12 cellular contexts compared by ENCODE assay signal in the genomic region with DNA sequence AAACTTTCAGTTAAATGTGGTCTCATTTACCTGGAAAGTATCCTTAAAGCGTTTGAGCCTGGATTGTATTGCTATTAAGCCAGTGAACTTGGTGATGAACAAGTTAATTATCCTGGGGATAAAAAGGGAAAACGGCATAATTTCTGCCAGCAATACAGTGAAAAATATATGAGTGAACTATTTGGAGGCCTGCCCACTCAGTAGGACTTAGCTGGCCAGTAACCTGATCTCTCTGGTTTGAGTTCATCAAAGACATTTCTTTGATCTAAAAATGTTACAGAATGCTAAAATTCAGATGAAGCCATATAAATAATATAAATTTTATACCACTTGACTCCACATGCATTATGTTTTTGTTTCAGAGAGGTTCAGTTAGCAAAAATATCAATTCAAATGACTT.
"Had no signal": no experiment of that assay in that cellular context is flagged by ENCODE, and none has a peak within 500 bp of the region (broad histone marks: within the 10 kb centered on the region; RNA-seq: fewer than 3 reads in every experiment).

No MANE protein-coding gene starts in this region.

- H3K27ac Mint-ChIP-seq: activated CD4-positive, alpha-beta memory T cell treated with anti-CD3 and anti-CD28 coated beads for 36 hours; activated naive CD8-positive, alpha-beta T cell treated with anti-CD3 and anti-CD28 coated beads, Interleukin-2, amount 10 ng/mL, durations not matched to agents 7 days and 5 days; stimulated activated naive CD8-positive, alpha-beta T cell treated with anti-CD3 and anti-CD28 coated beads, Interleukin-15, amount 100 ng/mL, for 72 hours; T-cell had no signal

- H3K4me3 Mint-ChIP-seq: activated CD4-positive, alpha-beta memory T cell treated with anti-CD3 and anti-CD28 coated beads for 36 hours; activated naive CD8-positive, alpha-beta T cell treated with anti-CD3 and anti-CD28 coated beads, Interleukin-2, amount 10 ng/mL, durations not matched to agents 7 days and 5 days; stimulated activated naive CD8-positive, alpha-beta T cell treated with anti-CD3 and anti-CD28 coated beads, Interleukin-15, amount 100 ng/mL, for 72 hours; T-cell had no signal

- H3K9me3 Mint-ChIP-seq: activated CD4-positive, alpha-beta memory T cell treated with anti-CD3 and anti-CD28 coated beads for 36 hours; activated naive CD8-positive, alpha-beta T cell treated with anti-CD3 and anti-CD28 coated beads, Interleukin-2, amount 10 ng/mL, durations not matched to agents 7 days and 5 days; stimulated activated naive CD8-positive, alpha-beta T cell treated with anti-CD3 and anti-CD28 coated beads, Interleukin-15, amount 100 ng/mL, for 72 hours; T-cell had no signal

- H3K4me3 ChIP-seq: body of pancreas, gastrocnemius medialis, thyroid gland had no signal

- H3K27me3 Mint-ChIP-seq: activated CD4-positive, alpha-beta memory T cell treated with anti-CD3 and anti-CD28 coated beads for 36 hours; activated naive CD8-positive, alpha-beta T cell treated with anti-CD3 and anti-CD28 coated beads, Interleukin-2, amount 10 ng/mL, durations not matched to agents 7 days and 5 days; stimulated activated naive CD8-positive, alpha-beta T cell treated with anti-CD3 and anti-CD28 coated beads, Interleukin-15, amount 100 ng/mL, for 72 hours; T-cell had no signal

- ATAC-seq: body of pancreas; gastrocnemius medialis; stimulated activated naive CD8-positive, alpha-beta T cell treated with anti-CD3 and anti-CD28 coated beads, Interleukin-15, amount 100 ng/mL, for 72 hours; T-cell had no signal

- H3K4me1 Mint-ChIP-seq: activated naive CD8-positive, alpha-beta T cell treated with anti-CD3 and anti-CD28 coated beads, Interleukin-2, amount 10 ng/mL, durations not matched to agents 7 days and 5 days; stimulated activated naive CD8-positive, alpha-beta T cell treated with anti-CD3 and anti-CD28 coated beads, Interleukin-15, amount 100 ng/mL, for 72 hours; T-cell had no signal

- DNase-seq: activated CD4-positive, alpha-beta memory T cell treated with anti-CD3 and anti-CD28 coated beads for 36 hours; activated gamma-delta T cell treated with Interleukin-2 at 50 U/mL for 16 hours; activated naive CD8-positive, alpha-beta T cell treated with anti-CD3 and anti-CD28 coated beads, Interleukin-2, amount 10 ng/mL, durations not matched to agents 7 days and 5 days; activated T-cell treated with anti-CD3 and anti-CD28 coated beads, Interleukin-2, amount 50 U/mL, for 48 hours; body of pancreas; gastrocnemius medialis; mesendoderm; stimulated activated CD4-positive, alpha-beta T cell treated with anti-CD3 and anti-CD28 coated beads, Interleukin-4, amount 100 ng/mL, for 24 hours; stimulated activated naive CD8-positive, alpha-beta T cell treated with anti-CD3 and anti-CD28 coated beads, Interleukin-15, amount 100 ng/mL, for 72 hours; T-cell; T1000; thyroid gland had no signal

- H3K36me3 Mint-ChIP-seq: activated CD4-positive, alpha-beta memory T cell treated with anti-CD3 and anti-CD28 coated beads for 36 hours; activated naive CD8-positive, alpha-beta T cell treated with anti-CD3 and anti-CD28 coated beads, Interleukin-2, amount 10 ng/mL, durations not matched to agents 7 days and 5 days; T-cell had no signal
